ENCODE assay signal across 8 cellular contexts in the genomic region with DNA sequence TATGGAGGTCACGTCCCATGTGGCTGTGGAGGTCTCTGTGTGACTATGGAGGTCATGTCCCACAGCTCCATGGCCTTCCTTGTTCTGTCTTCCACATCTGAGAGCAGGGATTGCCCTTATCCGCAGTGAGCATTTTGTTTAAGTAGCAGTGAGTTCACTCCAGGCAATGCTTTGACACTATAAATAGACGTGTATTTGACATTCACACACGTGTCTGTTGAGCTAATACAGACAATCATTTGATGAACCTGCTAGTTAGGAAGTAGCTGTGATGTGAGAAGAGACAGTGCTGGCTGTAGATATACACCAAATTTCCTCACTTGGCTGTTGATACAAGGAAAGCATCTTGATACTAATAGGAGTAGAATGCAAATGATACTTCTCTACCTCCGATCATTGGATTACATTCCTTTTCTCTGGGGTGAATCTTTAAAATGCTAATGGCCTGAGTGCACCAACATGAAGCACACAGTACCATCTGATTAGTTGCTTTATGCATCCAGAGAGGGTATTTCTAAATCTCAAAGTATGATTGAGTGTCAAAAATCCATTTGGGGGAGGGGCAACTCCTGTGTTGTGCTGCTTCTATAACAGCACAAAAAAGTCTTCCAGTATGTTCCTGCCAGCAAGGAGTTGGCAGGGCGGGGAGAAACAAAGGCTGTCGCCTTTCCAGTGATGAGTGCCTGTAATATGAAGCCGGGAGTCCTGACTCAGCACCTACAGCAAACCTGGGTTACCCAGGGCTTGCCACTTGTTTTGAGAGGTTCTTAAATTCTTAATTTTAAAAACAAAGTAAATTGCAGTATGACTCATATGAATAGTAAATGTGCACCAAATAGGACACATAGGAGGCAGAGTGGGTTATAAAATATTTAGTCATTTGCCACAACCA. TPM values are rescaled to one million over a fixed set of nuclear protein-coding genes. Genes with fewer than 3 reads are reported as not detected.
A peak's percentile ranks its signal among the peaks of the same experiment; 100 is the strongest.
DNase-seq lines count a peak whose midpoint lies in the region; ATAC-seq and TF ChIP-seq lines count a peak whose summit lies in the region.

No MANE protein-coding gene starts in this region.

- peaks cover 10% of the 10 kb centered on the region for H3K36me3 Mint-ChIP-seq in neural progenitor cell

- no peak overlapping the region for H3K27ac Mint-ChIP-seq in neural progenitor cell

- peak; percentile 43 to 90 (median 77) for DNase-seq in NCI-H1417 (lab: John Stamatoyannopoulos, UW)
- DNase-seq in NCI-H1417 treated with DMSO at 0.1 percent for 48 hours (lab: John Stamatoyannopoulos, UW), result no peak
- peak; percentile 2 for DNase-seq in NCI-H2227 treated with DMSO at 0.1 percent for 48 hours (lab: John Stamatoyannopoulos, UW)
- DNase-seq in neural progenitor cell (ENCODE audit: low spot score), result peak; percentile 61

- H3K4me3 ChIP-seq in neural progenitor cell, result peak overlapping the region; percentile 3

- H3K4me2 ChIP-seq in neural progenitor cell, result peak overlapping the region; percentile 70

- H3K4me1 ChIP-seq in neural progenitor cell, result peaks cover 18% of the 10 kb centered on the region

- no peaks in the 10 kb centered on the region for H3K27me3 ChIP-seq in neural progenitor cell

- H3K4me1 Mint-ChIP-seq in neural progenitor cell, result peaks cover 5% of the 10 kb centered on the region

- peak overlapping the region; percentile 7 for H3K27ac ChIP-seq in neural progenitor cell

- ATAC-seq in esophagus mucosa, result peak; percentile 83
- no peak for ATAC-seq in HG03354 (IDR thresholded peaks at IDR 0.05; ENCODE audit: poor library complexity, severe bottlenecking, unreplicated experiment)
- ATAC-seq in HG03196 (IDR thresholded peaks at IDR 0.05; ENCODE audit: unreplicated experiment), result no peak
- no peak for ATAC-seq in GM19467 (IDR thresholded peaks at IDR 0.05; ENCODE audit: unreplicated experiment)

- no peak for TF ChIP-seq CTCF in neural progenitor cell (IDR thresholded peaks at IDR 0.05)

- peaks cover 100% of the 10 kb centered on the region for H3K79me2 ChIP-seq in neural progenitor cell (ENCODE audit: low read depth)

- no peak overlapping the region for H2AFZ ChIP-seq in neural progenitor cell (replicated peaks)

- peaks cover 5% of the 10 kb centered on the region for H3K36me3 ChIP-seq in neural progenitor cell

- H3K9me3 ChIP-seq in neural progenitor cell (ENCODE audit: low read depth), result no peaks in the 10 kb centered on the region

- H3K9ac ChIP-seq in neural progenitor cell, result peak overlapping the region; percentile 2

- peak overlapping the region; percentile 9 for H3K4me3 Mint-ChIP-seq in neural progenitor cell

- H3F3A ChIP-seq in neural progenitor cell (ENCODE audit: low read depth), result peaks cover 13% of the 10 kb centered on the region

- peaks cover 38% of the 10 kb centered on the region for H4K20me1 ChIP-seq in neural progenitor cell (ENCODE audit: low read depth)

- no peaks in the 10 kb centered on the region for H3K27me3 Mint-ChIP-seq in neural progenitor cell (ENCODE audit: insufficient read depth, low read depth)

- no peaks in the 10 kb centered on the region for H3K9me3 Mint-ChIP-seq in neural progenitor cell

RNA-seq across cellular contexts. Expression of gene CUL4A, which starts 7.0 kb away (rescaled TPM):
- total RNA-seq in esophagus mucosa (48.3 TPM), neural progenitor cell (ENCODE audit: low replicate concordance) (95.1 and 96.0 TPM in 2 replicates)

RNA-seq across cellular contexts. Expression of gene PCID2, which starts 7.9 kb away (rescaled TPM):
- total RNA-seq in esophagus mucosa, result 23.1 TPM
- total RNA-seq in neural progenitor cell (ENCODE audit: low replicate concordance), result 91.1 and 99.6 TPM in 2 replicates

RNA-seq across cellular contexts. Expression of gene PROZ, which starts 58.0 kb away (rescaled TPM):
- total RNA-seq in esophagus mucosa (not detected), neural progenitor cell (ENCODE audit: low replicate concordance) (not detected in 2 replicates)
